Comparison of ENCODE assay signal across 10 cellular contexts in genomic region chr17:47618416-47618815, GRCh38. TPM values are rescaled to one million over a fixed set of nuclear protein-coding genes. Genes with fewer than 3 reads are reported as not detected.
DNase-seq lines count a peak whose midpoint lies in the region; ATAC-seq, FAIRE-seq and TF ChIP-seq lines count a peak whose summit lies in the region.
"Had no signal": no experiment of that assay in that cellular context is flagged by ENCODE, and none has a peak within 500 bp of the region (broad histone marks: within the 10 kb centered on the region; RNA-seq: fewer than 3 reads in every experiment).

No MANE protein-coding gene starts in this region.

- peaks cover 72% of the 10 kb centered on the region for H3F3A ChIP-seq in GM23248 (ENCODE audit: insufficient read depth)

- H4K20me1 ChIP-seq in GM23248 (ENCODE audit: insufficient read depth) (no peaks in the 10 kb centered on the region), keratinocyte (ENCODE audit: control insufficient read depth, extremely low read depth, insufficient read depth, low read length) (no peaks in the 10 kb centered on the region)

- DNase-seq in AG09309 (ENCODE audit: low read depth) (no peak), GM23248 (peak; percentile 58), WTC11 (ENCODE audit: low spot score) (no peak), keratinocyte (ENCODE audit: low read depth, low spot score) (no peak), kidney glomerular epithelial cell (lab: John Stamatoyannopoulos, UW) (no peak), activated gamma-delta T cell (lab: John Stamatoyannopoulos, UW) (no peak), NCI-H187 treated with DMSO at 0.1 percent for 48 hours (lab: John Stamatoyannopoulos, UW) (no peak)
- DNase-seq: NCI-H510A had no signal

- peaks cover 3% of the 10 kb centered on the region; the same call in 1 of the 2 replicates for H3K4me1 Mint-ChIP-seq in WTC11

- H3K9me2 ChIP-seq in GM23248 (ENCODE audit: insufficient read depth): no peaks in the 10 kb centered on the region

- peaks cover 52% of the 10 kb centered on the region for H3K36me3 Mint-ChIP-seq in WTC11

- H3K9me1 ChIP-seq in keratinocyte (ENCODE audit: control insufficient read depth, extremely low read depth, insufficient read depth, low read length): peaks cover 2% of the 10 kb centered on the region

- H3K27ac ChIP-seq in GM23248 (peak overlapping the region; percentile 13; the same call in 1 of the 2 replicates), keratinocyte (ENCODE audit: control insufficient read depth, insufficient read depth, low read length) (no peak overlapping the region)
- H3K27ac ChIP-seq: HL-60 had no signal

- no peak overlapping the region for H3K4me3 ChIP-seq in AG09309 (ENCODE audit: control insufficient read depth, low read depth, low read length)
- no peak overlapping the region for H3K4me3 ChIP-seq in GM23248
- no peak overlapping the region for H3K4me3 ChIP-seq in keratinocyte (ENCODE audit: control insufficient read depth in 2 of 3, extremely low read depth in 1 of 3, insufficient read depth in 2 of 3, low read depth in 1 of 3, low read length in 3 of 3)

- H2AFZ ChIP-seq in GM23248: no peak overlapping the region
- H2AFZ ChIP-seq in keratinocyte (ENCODE audit: control insufficient read depth, low read length): no peak overlapping the region

- in situ Hi-C loops in GM23248 (cut with MboI): no loop called here

- H3K4me1 ChIP-seq in GM23248 (ENCODE audit: insufficient read depth) (peaks cover 31% of the 10 kb centered on the region), keratinocyte (ENCODE audit: control insufficient read depth, extremely low read depth, insufficient read depth, low read length) (peaks cover 29% of the 10 kb centered on the region)

- H3K4me3 Mint-ChIP-seq in WTC11: no peak overlapping the region

- ATAC-seq in WTC11: peak; percentile 36; the same call in 1 of the 2 replicates
- no peak for ATAC-seq in GM21825 (IDR thresholded peaks at IDR 0.05; ENCODE audit: unreplicated experiment)

- H3K9me3 ChIP-seq in GM23248 (ENCODE audit: low read depth) (no peaks in the 10 kb centered on the region), keratinocyte (ENCODE audit: control insufficient read depth, low read depth, low read length) (no peaks in the 10 kb centered on the region)

- H3K27me3 ChIP-seq in GM23248 (replicated peaks; ENCODE audit: insufficient read depth) (no peaks in the 10 kb centered on the region), keratinocyte (ENCODE audit: control insufficient read depth, extremely low read depth, insufficient read depth, low read length) (no peaks in the 10 kb centered on the region)

- dilution Hi-C loops in keratinocyte (cut with MboI; ENCODE audit: extremely low pct_ligation_motif_present, low sequenced_read_pairs): no loop called here

- H3K36me3 ChIP-seq in GM23248 (ENCODE audit: low read depth) (peaks cover 45% of the 10 kb centered on the region), keratinocyte (ENCODE audit: control insufficient read depth in 2 of 2, extremely low read depth in 1 of 2, insufficient read depth in 2 of 2, low read length in 2 of 2) (peaks cover 11 to 22% of the 10 kb centered on the region in 2 experiments)

- H3K4me2 ChIP-seq in GM23248 (ENCODE audit: unreplicated experiment) (no peak overlapping the region), keratinocyte (ENCODE audit: control insufficient read depth, extremely low read depth, insufficient read depth, low read depth, low read length) (no peak overlapping the region)

- H3K9me3 Mint-ChIP-seq in WTC11: no peaks in the 10 kb centered on the region

- H3K27me3 Mint-ChIP-seq in WTC11 (ENCODE audit: low read depth): no peaks in the 10 kb centered on the region

- CTCF ChIA-PET in WTC11 (lab: Charles Lee): interaction anchor here (0.6 to 1.8 kb wide), 12 partner anchors 9 to 429 kb away, joined by 3 to 18 read pairs (median 4); partner anchors contain the start of genes CDC27 and KPNB1

- WGBS in GM23248 (ENCODE audit: low coverage in 1 of 2, low lambda C conversion rate in 2 of 2, missing lambda C conversion rate in 2 of 2), 2 experiments: 48 to 50% methylated on average over 4 of the region's 4 CpGs

- H3K9ac ChIP-seq in GM23248: no peak overlapping the region
- H3K9ac ChIP-seq in keratinocyte (ENCODE audit: control insufficient read depth, extremely low read depth, insufficient read depth, low read length): no peak overlapping the region

- POLR2A ChIA-PET in WTC11 (lab: Charles Lee): no interaction called here

- H3K79me2 ChIP-seq in GM23248 (ENCODE audit: insufficient read depth): peaks cover 19% of the 10 kb centered on the region
- no peaks in the 10 kb centered on the region for H3K79me2 ChIP-seq in keratinocyte (ENCODE audit: control insufficient read depth, insufficient read depth, low read length)

- peak overlapping the region; percentile 57; the same call in 1 of the 2 replicates for H3K27ac Mint-ChIP-seq in WTC11

- FAIRE-seq in keratinocyte (lab: Jason Lieb, UNC): no peak

- TF ChIP-seq CTCF in AG09309 (IDR thresholded peaks at IDR 0.05; ENCODE audit: control insufficient read depth, insufficient read depth, low read depth, low read length, missing control alignments): peak; percentile 35
- no peak for TF ChIP-seq CTCF in WTC11 (IDR thresholded peaks at IDR 0.05)
- peak in 2 of 3 experiments; percentile 13 to 37 for TF ChIP-seq CTCF in keratinocyte (optimal IDR thresholded peaks at IDR 0.05 in 1 of 3, IDR thresholded peaks at IDR 0.05 in 1 of 3, conservative IDR thresholded peaks at IDR 0.05 in 1 of 3; ENCODE audit: extremely low read depth in 1 of 3, insufficient read depth in 2 of 3, low read length in 3 of 3)

TF ChIP-seq in WTC11, 78 proteins besides CTCF, POLR2A, EP300 and RAD21 (continues in another document):
- TF ChIP-seq, protein P1, sequence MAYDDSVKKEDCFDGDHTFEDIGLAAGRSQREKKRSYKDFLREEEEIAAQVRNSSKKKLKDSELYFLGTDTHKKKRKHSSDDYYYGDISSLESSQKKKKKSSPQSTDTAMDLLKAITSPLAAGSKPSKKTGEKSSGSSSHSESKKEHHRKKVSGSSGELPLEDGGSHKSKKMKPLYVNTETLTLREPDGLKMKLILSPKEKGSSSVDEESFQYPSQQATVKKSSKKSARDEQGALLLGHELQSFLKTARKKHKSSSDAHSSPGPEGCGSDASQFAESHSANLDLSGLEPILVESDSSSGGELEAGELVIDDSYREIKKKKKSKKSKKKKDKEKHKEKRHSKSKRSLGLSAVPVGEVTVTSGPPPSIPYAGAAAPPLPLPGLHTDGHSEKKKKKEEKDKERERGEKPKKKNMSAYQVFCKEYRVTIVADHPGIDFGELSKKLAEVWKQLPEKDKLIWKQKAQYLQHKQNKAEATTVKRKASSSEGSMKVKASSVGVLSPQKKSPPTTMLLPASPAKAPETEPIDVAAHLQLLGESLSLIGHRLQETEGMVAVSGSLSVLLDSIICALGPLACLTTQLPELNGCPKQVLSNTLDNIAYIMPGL (CRISPR knock-in tag; IDR thresholded peaks at IDR 0.05): no peak
- TF ChIP-seq ERG (CRISPR knock-in tag; IDR thresholded peaks at IDR 0.05): no peak
- TF ChIP-seq, protein P2, sequence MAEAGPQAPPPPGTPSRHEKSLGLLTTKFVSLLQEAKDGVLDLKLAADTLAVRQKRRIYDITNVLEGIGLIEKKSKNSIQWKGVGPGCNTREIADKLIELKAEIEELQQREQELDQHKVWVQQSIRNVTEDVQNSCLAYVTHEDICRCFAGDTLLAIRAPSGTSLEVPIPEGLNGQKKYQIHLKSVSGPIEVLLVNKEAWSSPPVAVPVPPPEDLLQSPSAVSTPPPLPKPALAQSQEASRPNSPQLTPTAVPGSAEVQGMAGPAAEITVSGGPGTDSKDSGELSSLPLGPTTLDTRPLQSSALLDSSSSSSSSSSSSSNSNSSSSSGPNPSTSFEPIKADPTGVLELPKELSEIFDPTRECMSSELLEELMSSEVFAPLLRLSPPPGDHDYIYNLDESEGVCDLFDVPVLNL (CRISPR knock-in tag; IDR thresholded peaks at IDR 0.05; ENCODE audit: borderline replicate concordance, low read depth): no peak
- no peak for TF ChIP-seq RORB (CRISPR knock-in tag; IDR thresholded peaks at IDR 0.05)
- no peak for TF ChIP-seq ZBTB21 (CRISPR knock-in tag; IDR thresholded peaks at IDR 0.05; ENCODE audit: borderline replicate concordance)
- TF ChIP-seq PREB (CRISPR knock-in tag; IDR thresholded peaks at IDR 0.05; ENCODE audit: borderline replicate concordance): no peak
- TF ChIP-seq NR1H2 (CRISPR knock-in tag; IDR thresholded peaks at IDR 0.05): no peak

RNA-seq across cellular contexts. Expression of gene KPNB1, which starts 31.3 kb away (rescaled TPM):
- 421 and 423 TPM in 2 replicates for total RNA-seq in GM23248 (2014; rRNA removed; shearing (Covaris generic))
- polyA plus RNA-seq in GM23248 (2016; fragmentation: Nextera tagmentation; extraction: Ambion mirVana): 54.5 and 59.5 TPM in 2 replicates
- 437 to 506 TPM (median 452 TPM) in 3 replicates for total RNA-seq in WTC11 (2021)
- polyA plus RNA-seq in keratinocyte: 167 to 220 TPM (median 219 TPM) in 3 replicates
- 478 TPM for polyA plus RNA-seq in keratinocyte (2011; ENCODE audit: low read depth)
- polyA plus RNA-seq in keratinocyte (2011; cell fraction: cytosol; rRNA removed): 165 and 222 TPM in 2 replicates
- polyA plus RNA-seq in keratinocyte (2011; cell fraction: nucleus; rRNA removed): 288 and 299 TPM in 2 replicates
- polyA plus RNA-seq in keratinocyte (2012; ENCODE audit: low replicate concordance): 129 and 282 TPM in 2 replicates
- 320 to 496 TPM (median 447 TPM) in 3 replicates for polyA minus RNA-seq in keratinocyte
- polyA minus RNA-seq in keratinocyte (2011; cell fraction: cytosol; rRNA and poly(A)+ RNA removed): 117 TPM
- polyA minus RNA-seq in keratinocyte (2011; cell fraction: nucleus; rRNA and poly(A)+ RNA removed): 109 and 207 TPM in 2 replicates
